ENCODE assay signal across 26 cellular contexts in genomic region chr7:30147223-30147622, GRCh38. TPM values are rescaled to one million over a fixed set of nuclear protein-coding genes. Genes with fewer than 3 reads are reported as not detected.
DNase-seq lines count a peak whose midpoint lies in the region; ATAC-seq and TF ChIP-seq lines count a peak whose summit lies in the region.
"Had no signal": no experiment of that assay in that cellular context is flagged by ENCODE, and none has a peak within 500 bp of the region (broad histone marks: within the 10 kb centered on the region; RNA-seq: fewer than 3 reads in every experiment).

No MANE protein-coding gene starts in this region.

- ATAC-seq in HG03280 (IDR thresholded peaks at IDR 0.05; ENCODE audit: unreplicated experiment) = no peak
- ATAC-seq: activated T-cell treated with anti-CD3 and anti-CD28 coated beads, Interleukin-2, amount 50 U/mL, for 72 hours; left ventricle myocardium superior; naive thymus-derived CD8-positive, alpha-beta T cell had no signal

- peaks cover 50 to 72% (median 67%) of the 10 kb centered on the region in 10 experiments for H3K4me1 ChIP-seq in BLaER1 treated with 17β-estradiol and CSF1 and Interleukin-3, amounts not matched to agents 10 nM and 100 nM
- H3K4me1 ChIP-seq in testis (no peaks in the 10 kb centered on the region), esophagus squamous epithelium (peaks cover 12 to 68% (median 24%) of the 10 kb centered on the region in 3 donors)

- TF ChIP-seq POLR2A in NB4 (IDR thresholded peaks at IDR 0.05; ENCODE audit: extremely low read depth, insufficient read length) (no peak), testis (IDR thresholded peaks at IDR 0.05) (no peak), esophagus squamous epithelium (IDR thresholded peaks at IDR 0.05) (no peak)

- H3K27me3 ChIP-seq in BLaER1 treated with 17β-estradiol and CSF1 and Interleukin-3, amounts not matched to agents 10 nM and 100 nM = no peaks in the 10 kb centered on the region
- H3K27me3 ChIP-seq in layer of hippocampus (ENCODE audit: control insufficient read depth, insufficient read depth, low read length) (no peaks in the 10 kb centered on the region), testis (no peaks in the 10 kb centered on the region), esophagus squamous epithelium (no peaks in the 10 kb centered on the region)

- H3K9ac ChIP-seq in BLaER1 treated with 17β-estradiol and CSF1 and Interleukin-3, amounts not matched to agents 10 nM and 100 nM = peak overlapping the region in 8 of 11 experiments; percentile 10 to 36 (median 16); a peak in 7 of 22 replicates

- no peak for TF ChIP-seq CTCF in NB4 (IDR thresholded peaks at IDR 0.05; ENCODE audit: low read depth, low read length)
- no peak for TF ChIP-seq CTCF in testis (IDR thresholded peaks at IDR 0.05)
- TF ChIP-seq CTCF in GM10248 (IDR thresholded peaks at IDR 0.05; ENCODE audit: control extremely low read depth, extremely low read depth, low read depth, missing control alignments) = no peak
- TF ChIP-seq CTCF in esophagus squamous epithelium (IDR thresholded peaks at IDR 0.05) = no peak

- H4K20me1 ChIP-seq in BLaER1 treated with 17β-estradiol and CSF1 and Interleukin-3, amounts not matched to agents 10 nM and 100 nM = peaks cover 0 to 36% (median 0%) of the 10 kb centered on the region in 11 experiments; a peak in 2 of 22 replicates

- 75 to 76% methylated on average over 4 of the region's 4 CpGs for WGBS in testis, 2 donors
- WGBS in esophagus squamous epithelium, 2 donors = 48 to 60% methylated on average over 2 to 3 of the region's 4 CpGs

- H3K9me3 ChIP-seq in BLaER1 treated with 17β-estradiol and CSF1 and Interleukin-3, amounts not matched to agents 10 nM and 100 nM (replicated peaks in 1 of 11) = no peaks in the 10 kb centered on the region
- H3K9me3 ChIP-seq in testis (no peaks in the 10 kb centered on the region), esophagus squamous epithelium (no peaks in the 10 kb centered on the region)

- intact Hi-C loops in testis (cut with DNase I; ENCODE audit: low total_unique reads) = no loop called here
- intact Hi-C loops in esophagus squamous epithelium (cut with DNase I) = no loop called here

- CTCF ChIA-PET in GM10248 (lab: Yijun Ruan, JAX) = interaction anchor here (0.9 to 2.2 kb wide), 8 partner anchors 8 to 402 kb away, joined by 3 to 12 read pairs (median 4); partner anchors contain the start of gene MTURN

- H3K4me3 ChIP-seq in BLaER1 treated with 17β-estradiol and CSF1 and Interleukin-3, amounts not matched to agents 10 nM and 100 nM = no peak overlapping the region
- no peak overlapping the region for H3K4me3 ChIP-seq in NB4 (ENCODE audit: low read depth, low read length)
- H3K4me3 ChIP-seq in testis = no peak overlapping the region
- no peak overlapping the region for H3K4me3 ChIP-seq in esophagus squamous epithelium
- H3K4me3 ChIP-seq: skin epidermis had no signal

- peak; percentile 54 for DNase-seq in NB4 (ENCODE audit: low read depth)
- DNase-seq in caudate nucleus (lab: John Stamatoyannopoulos, UW) = no peak
- no peak for DNase-seq in testis
- no peak for DNase-seq in GM10248 (ENCODE audit: extremely low spot score)
- no peak for DNase-seq in esophagus squamous epithelium (lab: John Stamatoyannopoulos, UW)
- DNase-seq: activated CD4-positive, alpha-beta T cell treated with anti-CD3 and anti-CD28 coated beads for 48 hours; activated naive CD4-positive, alpha-beta T cell treated with anti-CD3 and anti-CD28 coated beads for 36 hours; activated T-cell treated with anti-CD3 and anti-CD28 coated beads, Interleukin-2, amount 50 U/mL, for 72 hours; cortex of kidney; DMS53; GDM1; immature natural killer cell; left ventricle myocardium superior; naive thymus-derived CD8-positive, alpha-beta T cell; NCI-H1048; NCI-H1694; NCI-H2171 treated with DMSO at 0.1 percent for 48 hours; NCI-H524 treated with DMSO at 0.1 percent for 48 hours; NK-92 treated with Interleukin-12 subunit alpha and Interleukin-12 subunit beta, amount 100 ng/mL, for 24 hours; occipital lobe; SHP77 treated with DMSO at 0.1 percent for 48 hours; WERI-Rb-1 had no signal

- POLR2A ChIA-PET in GM10248 (lab: Yijun Ruan, JAX) = no interaction called here

- H3K36me3 ChIP-seq in BLaER1 treated with 17β-estradiol and CSF1 and Interleukin-3, amounts not matched to agents 10 nM and 100 nM = peaks cover 0 to 28% (median 0%) of the 10 kb centered on the region in 11 experiments; a peak in 6 of 22 replicates
- H3K36me3 ChIP-seq in testis (ENCODE audit: low read depth, missing control alignments) (no peaks in the 10 kb centered on the region), esophagus squamous epithelium (peaks cover 0 to 26% (median 0%) of the 10 kb centered on the region in 3 donors)

- H3K27ac ChIP-seq in BLaER1 treated with 17β-estradiol and CSF1 and Interleukin-3, amounts not matched to agents 10 nM and 100 nM = peak overlapping the region in 8 of 11 experiments; percentile 27 to 72 (median 60); a peak in 15 of 22 replicates
- peak overlapping the region; percentile 65 for H3K27ac ChIP-seq in caudate nucleus (ENCODE audit: low read depth, low read length)
- peak overlapping the region; percentile 55 for H3K27ac ChIP-seq in layer of hippocampus (ENCODE audit: low read depth, low read length)
- H3K27ac ChIP-seq in testis = no peak overlapping the region
- peak overlapping the region in 2 of 4 donors; percentile 73 for H3K27ac ChIP-seq in esophagus squamous epithelium
- H3K27ac ChIP-seq: WERI-Rb-1 had no signal

- peak overlapping the region; percentile 25 to 88 (median 76) for H3K4me2 ChIP-seq in BLaER1 treated with 17β-estradiol and CSF1 and Interleukin-3, amounts not matched to agents 10 nM and 100 nM

RNA-seq across cellular contexts. Expression of gene MTURN, which starts 12.4 kb away (rescaled TPM):
- total RNA-seq in testis (10 to 100 TPM; 17.3 to 25.6 TPM), esophagus squamous epithelium (10 to 100 TPM; 10.4 to 88.9 (median 18.6) TPM)
- 19.3 TPM for polyA plus RNA-seq in testis (ENCODE audit: insufficient read depth, low read depth, low replicate concordance)

Comparison
In these comparisons a context has a peak if more than half of its experiments do, and no peak if none do; other contexts are left out.
1. H3K27ac ChIP-seq: peak in BLaER1 treated with 17β-estradiol and CSF1 and Interleukin-3, amounts not matched to agents 10 nM and 100 nM (8 of 11), caudate nucleus (single experiment) and layer of hippocampus (single experiment); none in testis (0 of 2).